8 cellular contexts compared by ENCODE assay signal in the genomic region with DNA sequence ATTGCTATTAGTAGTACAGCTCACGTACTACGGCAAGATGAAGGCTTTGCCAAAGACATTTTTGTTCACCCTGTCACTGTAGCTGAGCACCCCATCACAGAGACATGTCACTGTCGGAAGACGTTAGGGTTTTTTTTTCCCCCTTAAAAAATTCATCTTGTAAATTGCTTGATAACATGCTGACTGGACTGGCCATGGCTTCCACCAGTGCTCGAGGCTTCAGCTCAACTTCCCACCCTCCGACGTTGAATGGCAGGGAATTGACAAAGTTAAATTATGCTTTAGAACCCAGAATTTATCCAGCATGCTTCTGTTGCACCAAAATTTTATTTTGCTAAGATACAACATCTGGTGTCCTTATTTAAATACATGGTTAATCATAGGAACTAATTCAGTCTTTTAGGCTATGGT. TPM values are rescaled to one million over a fixed set of nuclear protein-coding genes. Genes with fewer than 3 reads are reported as not detected.
DNase-seq lines count a peak whose midpoint lies in the region; ATAC-seq and TF ChIP-seq lines count a peak whose summit lies in the region.

No MANE protein-coding gene starts in this region.

- peak overlapping the region; percentile 93 for H3K27ac Mint-ChIP-seq in activated CD8-positive, alpha-beta memory T cell treated with anti-CD3 and anti-CD28 coated beads, Interleukin-2, amount 10 ng/mL, durations not matched to agents 7 days and 5 days
- H3K27ac Mint-ChIP-seq in activated T-helper 2 cell treated with anti-CD3 and anti-CD28 coated beads, Interferon-gamma antibody, Interleukin-2, Interleukin-4, amounts not matched to agents 10 μg/mL and 5 μg/mL and 100 μg/mL, durations not matched to agents 14 hours and 24 hours and 36 hours = peak overlapping the region; percentile 86

- no peak for TF ChIP-seq CTCF in left lung (IDR thresholded peaks at IDR 0.05)
- no peak for TF ChIP-seq CTCF in tibial artery (IDR thresholded peaks at IDR 0.05)

- H3K4me1 Mint-ChIP-seq in activated CD8-positive, alpha-beta memory T cell treated with anti-CD3 and anti-CD28 coated beads, Interleukin-2, amount 10 ng/mL, durations not matched to agents 7 days and 5 days = peaks cover 25% of the 10 kb centered on the region
- peaks cover 14% of the 10 kb centered on the region for H3K4me1 Mint-ChIP-seq in activated T-helper 2 cell treated with anti-CD3 and anti-CD28 coated beads, Interferon-gamma antibody, Interleukin-2, Interleukin-4, amounts not matched to agents 10 μg/mL and 5 μg/mL and 100 μg/mL, durations not matched to agents 14 hours and 24 hours and 36 hours (ENCODE audit: low read depth)

- CTCF ChIA-PET in activated CD8-positive, alpha-beta memory T cell treated with anti-CD3 and anti-CD28 coated beads, Interleukin-2, amount 10 ng/mL, durations not matched to agents 7 days and 5 days (lab: Charles Lee) = no interaction called here

- H3K36me3 Mint-ChIP-seq in activated CD8-positive, alpha-beta memory T cell treated with anti-CD3 and anti-CD28 coated beads, Interleukin-2, amount 10 ng/mL, durations not matched to agents 7 days and 5 days = peaks cover 14% of the 10 kb centered on the region
- peaks cover 20% of the 10 kb centered on the region for H3K36me3 Mint-ChIP-seq in activated T-helper 2 cell treated with anti-CD3 and anti-CD28 coated beads, Interferon-gamma antibody, Interleukin-2, Interleukin-4, amounts not matched to agents 10 μg/mL and 5 μg/mL and 100 μg/mL, durations not matched to agents 14 hours and 24 hours and 36 hours (ENCODE audit: low read depth)

- peaks cover 6 to 35% of the 10 kb centered on the region in 2 donors for H3K4me1 ChIP-seq in left lung
- peaks cover 0 to 34% (median 16%) of the 10 kb centered on the region in 4 donors for H3K4me1 ChIP-seq in tibial artery

- intact Hi-C loops in activated T-helper 2 cell treated with anti-CD3 and anti-CD28 coated beads, Interferon-gamma antibody, Interleukin-2, Interleukin-4, amounts not matched to agents 10 μg/mL and 5 μg/mL and 100 μg/mL, durations not matched to agents 14 hours and 24 hours and 36 hours (cut with micrococcal nuclease) = loop anchor here (2.0 to 5.0 kb wide), 4 partner anchors 116 to 1341 kb away; a partner anchor contains a TSS
- intact Hi-C loops in left lung (cut with DNase I) = no loop called here
- intact Hi-C loops in tibial artery (cut with DNase I; ENCODE audit: low total_unique reads) = loop anchor here (5.0 to 10.0 kb wide), 2 partner anchors 294 to 436 kb away; a partner anchor contains a TSS

- H3K4me3 ChIP-seq in left lung (peak overlapping the region; percentile 61 to 80), tibial artery (peak overlapping the region; percentile 84 to 98)

- H3K4me3 Mint-ChIP-seq in activated CD8-positive, alpha-beta memory T cell treated with anti-CD3 and anti-CD28 coated beads, Interleukin-2, amount 10 ng/mL, durations not matched to agents 7 days and 5 days = peak overlapping the region; percentile 93
- peak overlapping the region; percentile 84 for H3K4me3 Mint-ChIP-seq in activated T-helper 2 cell treated with anti-CD3 and anti-CD28 coated beads, Interferon-gamma antibody, Interleukin-2, Interleukin-4, amounts not matched to agents 10 μg/mL and 5 μg/mL and 100 μg/mL, durations not matched to agents 14 hours and 24 hours and 36 hours (ENCODE audit: low read depth)

- no peak for DNase-seq in activated CD8-positive, alpha-beta memory T cell treated with anti-CD3 and anti-CD28 coated beads, Interleukin-2, amount 10 ng/mL, durations not matched to agents 7 days and 5 days
- DNase-seq in activated CD8-positive, alpha-beta memory T cell treated with anti-CD3 and anti-CD28 coated beads, Interleukin-2, amount 50 U/mL, for 4 hours = no peak
- DNase-seq in activated T-helper 2 cell treated with anti-CD3 and anti-CD28 coated beads, Interferon-gamma antibody, Interleukin-2, Interleukin-4, amounts not matched to agents 10 μg/mL and 5 μg/mL and 100 μg/mL, durations not matched to agents 14 hours and 24 hours and 36 hours (ENCODE audit: low spot score) = no peak
- DNase-seq in left lung (no peak), tibial artery (no peak), NCI-H2227 treated with DMSO at 0.1 percent for 48 hours (lab: John Stamatoyannopoulos, UW) (no peak)

- ATAC-seq in activated CD8-positive, alpha-beta memory T cell treated with anti-CD3 and anti-CD28 coated beads, Interleukin-2, amount 10 ng/mL, durations not matched to agents 7 days and 5 days = no peak
- ATAC-seq in left lung = no peak
- no peak for ATAC-seq in GM18858 (IDR thresholded peaks at IDR 0.05; ENCODE audit: unreplicated experiment)
- no peak for ATAC-seq in GM18520 (IDR thresholded peaks at IDR 0.05; ENCODE audit: unreplicated experiment)

- no peaks in the 10 kb centered on the region for H3K27me3 Mint-ChIP-seq in activated CD8-positive, alpha-beta memory T cell treated with anti-CD3 and anti-CD28 coated beads, Interleukin-2, amount 10 ng/mL, durations not matched to agents 7 days and 5 days
- H3K27me3 Mint-ChIP-seq in activated T-helper 2 cell treated with anti-CD3 and anti-CD28 coated beads, Interferon-gamma antibody, Interleukin-2, Interleukin-4, amounts not matched to agents 10 μg/mL and 5 μg/mL and 100 μg/mL, durations not matched to agents 14 hours and 24 hours and 36 hours (ENCODE audit: low read depth) = no peaks in the 10 kb centered on the region

- no peaks in the 10 kb centered on the region for H3K9me3 Mint-ChIP-seq in activated CD8-positive, alpha-beta memory T cell treated with anti-CD3 and anti-CD28 coated beads, Interleukin-2, amount 10 ng/mL, durations not matched to agents 7 days and 5 days (ENCODE audit: low read depth)
- no peaks in the 10 kb centered on the region for H3K9me3 Mint-ChIP-seq in activated T-helper 2 cell treated with anti-CD3 and anti-CD28 coated beads, Interferon-gamma antibody, Interleukin-2, Interleukin-4, amounts not matched to agents 10 μg/mL and 5 μg/mL and 100 μg/mL, durations not matched to agents 14 hours and 24 hours and 36 hours

- no peaks in the 10 kb centered on the region for H3K36me3 ChIP-seq in left lung
- H3K36me3 ChIP-seq in tibial artery = no peaks in the 10 kb centered on the region

- H3K27me3 ChIP-seq in left lung (no peaks in the 10 kb centered on the region), tibial artery (no peaks in the 10 kb centered on the region)

- peak overlapping the region; percentile 98 to 99 for H3K27ac ChIP-seq in left lung
- peak overlapping the region; percentile 97 to 98 for H3K27ac ChIP-seq in tibial artery

- H3K9me3 ChIP-seq in left lung (no peaks in the 10 kb centered on the region), tibial artery (no peaks in the 10 kb centered on the region)

RNA-seq across cellular contexts. Expression of a gene that starts 0.7 kb away (rescaled TPM):
- 10 to 100 TPM; 48.9 to 57.8 TPM for total RNA-seq in activated CD8-positive, alpha-beta memory T cell treated with anti-CD3 and anti-CD28 coated beads, Interleukin-2, amount 10 ng/mL, durations not matched to agents 7 days and 5 days
- 71.7 and 80.4 TPM in 2 replicates for total RNA-seq in activated T-helper 2 cell treated with anti-CD3 and anti-CD28 coated beads, Interferon-gamma antibody, Interleukin-2, Interleukin-4, amounts not matched to agents 10 μg/mL and 5 μg/mL and 100 μg/mL, durations not matched to agents 14 hours and 24 hours and 36 hours
- total RNA-seq in left lung = 10 to 100 TPM; 33.9 to 42.7 TPM

Comparison
In these comparisons a context has a peak if more than half of its experiments do, and no peak if none do; other contexts are left out.
1. intact Hi-C loops: an anchor here in activated T-helper 2 cell treated with anti-CD3 and anti-CD28 coated beads, Interferon-gamma antibody, Interleukin-2, Interleukin-4, amounts not matched to agents 10 μg/mL and 5 μg/mL and 100 μg/mL, durations not matched to agents 14 hours and 24 hours and 36 hours (2.0 to 5.0 kb wide) and tibial artery (5.0 to 10.0 kb wide); none called in left lung.